1 cellular context compared by ENCODE assay signal in genomic region chr22:44998296-44998695, GRCh38.
TF ChIP-seq lines count a peak whose summit lies in the region.

No MANE protein-coding gene starts in this region.

TF ChIP-seq in WTC11, 78 proteins besides CTCF, POLR2A, EP300 and RAD21 (continued from another document):
- TF ChIP-seq CDX4 (CRISPR knock-in tag; IDR thresholded peaks at IDR 0.05; ENCODE audit: borderline replicate concordance) (no peak), AFF4 (CRISPR knock-in tag; IDR thresholded peaks at IDR 0.05; ENCODE audit: borderline replicate concordance) (no peak), ATF6 (CRISPR knock-in tag; IDR thresholded peaks at IDR 0.05) (no peak), JAZF1 (CRISPR knock-in tag; IDR thresholded peaks at IDR 0.05) (no peak), ZNF121 (CRISPR knock-in tag; IDR thresholded peaks at IDR 0.05) (no peak), FOXP1 (CRISPR knock-in tag; IDR thresholded peaks at IDR 0.05; ENCODE audit: borderline replicate concordance) (no peak)
TF ChIP-seq in WTC11: peak in this region for 0.
